ENCODE assay signal across 8 cellular contexts in the genomic region with DNA sequence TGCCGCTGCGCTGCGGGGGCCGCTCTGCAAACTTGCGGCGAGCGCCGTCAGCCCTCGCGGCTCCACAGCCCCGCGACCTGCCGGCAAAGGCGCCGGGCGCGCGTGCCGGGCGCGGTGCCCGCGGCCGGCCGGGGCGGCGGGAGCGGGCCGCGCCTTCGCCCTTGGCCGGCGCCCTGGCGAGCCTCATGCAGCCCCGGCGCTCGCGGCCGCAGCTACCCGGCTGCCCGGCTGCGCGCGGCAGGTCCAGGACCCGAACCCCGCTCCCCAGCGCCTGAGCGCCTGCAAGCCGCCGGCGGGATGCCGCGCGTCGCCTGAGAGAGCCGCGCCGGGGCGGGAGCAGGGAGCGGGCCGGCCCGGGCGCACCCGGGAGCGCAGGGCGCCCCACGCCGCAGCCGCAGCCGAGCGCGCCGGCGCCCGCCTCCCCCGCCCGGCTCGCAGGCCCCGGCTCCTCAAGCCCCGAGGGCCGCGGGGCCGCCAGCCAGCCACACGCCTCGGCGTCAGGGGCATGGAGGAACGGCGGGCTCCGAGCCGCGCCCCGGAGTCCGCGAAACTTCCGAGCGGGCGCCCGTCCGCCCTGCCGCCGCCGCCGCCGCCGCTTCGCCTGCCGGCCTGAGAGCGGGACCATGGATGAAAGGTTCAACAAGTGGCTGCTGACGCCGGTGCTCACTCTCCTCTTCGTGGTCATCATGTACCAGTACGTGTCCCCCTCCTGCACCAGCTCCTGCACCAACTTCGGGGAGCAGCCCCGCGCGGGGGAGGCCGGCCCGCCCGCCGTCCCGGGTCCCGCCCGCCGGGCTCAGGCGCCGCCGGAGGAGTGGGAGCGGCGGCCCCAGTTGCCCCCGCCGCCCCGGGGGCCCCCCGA. TPM values are rescaled to one million over a fixed set of nuclear protein-coding genes. Genes with fewer than 3 reads are reported as not detected.
DNase-seq lines count a peak whose midpoint lies in the region; ATAC-seq and TF ChIP-seq lines count a peak whose summit lies in the region.

No MANE protein-coding gene starts in this region.

- H3F3A ChIP-seq in PC-9 (ENCODE audit: insufficient read depth, low read depth): no peaks in the 10 kb centered on the region

- no peak overlapping the region for H2BK12ac ChIP-seq in trophoblast cell (ENCODE audit: low read length)

- H3K36me3 Mint-ChIP-seq in CD8-positive, alpha-beta T cell: no peaks in the 10 kb centered on the region
- H3K36me3 Mint-ChIP-seq in CD4-positive, alpha-beta memory T cell: no peaks in the 10 kb centered on the region

- no peak for ATAC-seq in CD8-positive, alpha-beta T cell
- no peak for ATAC-seq in HG03139 (IDR thresholded peaks at IDR 0.05; ENCODE audit: unreplicated experiment)

- no peak overlapping the region for H4K8ac ChIP-seq in trophoblast cell (ENCODE audit: low read depth, low read length)

- no peaks in the 10 kb centered on the region for H3K79me1 ChIP-seq in trophoblast cell (ENCODE audit: low read length)

- DNase-seq in H7 (peak; percentile 82), PC-9 (peak in 1 of 2 experiments; percentile 0), fibroblast of pulmonary artery (ENCODE audit: low read depth) (no peak), trophoblast cell (peak in 1 of 2 donors; percentile 12)
- DNase-seq in CD8-positive, alpha-beta T cell: no peak
- no peak for DNase-seq in CD4-positive, alpha-beta memory T cell

- H3K4me1 ChIP-seq in PC-9 (replicated peaks; ENCODE audit: insufficient read depth): no peaks in the 10 kb centered on the region
- H3K4me1 ChIP-seq in trophoblast cell (ENCODE audit: control insufficient read depth in 1 of 2, insufficient read depth in 2 of 2, low read length in 2 of 2): peaks cover 2 to 4% of the 10 kb centered on the region in 2 experiments
- H3K4me1 ChIP-seq in CD8-positive, alpha-beta T cell (ENCODE audit: insufficient read depth, low read length): no peaks in the 10 kb centered on the region
- H3K4me1 ChIP-seq in CD4-positive, alpha-beta memory T cell (ENCODE audit: insufficient read depth, low read length): no peaks in the 10 kb centered on the region

- H2AK5ac ChIP-seq in trophoblast cell (ENCODE audit: low read length): no peak overlapping the region

- intact Hi-C loops in PC-9 (cut with micrococcal nuclease; ENCODE audit: unreplicated experiment): no loop called here
- intact Hi-C loops in CD8-positive, alpha-beta T cell (cut with DNase I, micrococcal nuclease): no loop called here
- intact Hi-C loops in CD4-positive, alpha-beta memory T cell (cut with micrococcal nuclease): no loop called here

- H3K27ac Mint-ChIP-seq in CD8-positive, alpha-beta T cell: no peak overlapping the region
- H3K27ac Mint-ChIP-seq in CD4-positive, alpha-beta memory T cell: no peak overlapping the region

- H3K9ac ChIP-seq in trophoblast cell (ENCODE audit: low read length): no peak overlapping the region

- no CpG with 5 or more reads among the region's 133 CpGs for WGBS in trophoblast cell (ENCODE audit: extremely low coverage, insufficient coverage, insufficient read length)

- no TSS peak for BruUV-seq in PC-9 (replicated peaks; lab: Mats Ljungman, UMichigan)

- no peaks in the 10 kb centered on the region for H3K9me2 ChIP-seq in PC-9 (ENCODE audit: insufficient read depth)

- H3K4me3 Mint-ChIP-seq in CD8-positive, alpha-beta T cell: no peak overlapping the region
- H3K4me3 Mint-ChIP-seq in CD4-positive, alpha-beta memory T cell: no peak overlapping the region

- H3K9me3 Mint-ChIP-seq in CD8-positive, alpha-beta T cell: no peaks in the 10 kb centered on the region
- H3K9me3 Mint-ChIP-seq in CD4-positive, alpha-beta memory T cell: peaks cover 0 to 9% (median 0%) of the 10 kb centered on the region in 8 donors

- H4K20me1 ChIP-seq in PC-9 (ENCODE audit: insufficient read depth): no peaks in the 10 kb centered on the region

- peak overlapping the region; percentile 96 for H3K4me2 ChIP-seq in PC-9
- peak overlapping the region; percentile 71 for H3K4me2 ChIP-seq in trophoblast cell (ENCODE audit: low read length)

- no peaks in the 10 kb centered on the region for H3K79me2 ChIP-seq in PC-9 (ENCODE audit: low read depth)
- no peaks in the 10 kb centered on the region for H3K79me2 ChIP-seq in trophoblast cell (ENCODE audit: control insufficient read depth, insufficient read depth, low read length, poor library complexity)

- H3K9me3 ChIP-seq in PC-9 (ENCODE audit: insufficient read depth, low read depth) (no peaks in the 10 kb centered on the region), trophoblast cell (ENCODE audit: insufficient read depth, low read depth, low read length) (no peaks in the 10 kb centered on the region)
- no peaks in the 10 kb centered on the region for H3K9me3 ChIP-seq in CD8-positive, alpha-beta T cell (ENCODE audit: low read length)
- no peaks in the 10 kb centered on the region for H3K9me3 ChIP-seq in CD4-positive, alpha-beta memory T cell (ENCODE audit: control insufficient read depth in 1 of 2, low read length in 2 of 2)

- H4K12ac ChIP-seq in trophoblast cell (ENCODE audit: low read depth, low read length): no peak overlapping the region

- TF ChIP-seq CTCF in PC-9 (conservative IDR thresholded peaks at IDR 0.05) (no peak), fibroblast of pulmonary artery (IDR thresholded peaks at IDR 0.05; ENCODE audit: low read length, missing control alignments) (no peak)
- no peak for TF ChIP-seq CTCF in CD8-positive, alpha-beta T cell (IDR thresholded peaks at IDR 0.05)

- H3K27me3 ChIP-seq in H7 (ENCODE audit: control insufficient read depth, insufficient read depth, low read length): peaks cover 63% of the 10 kb centered on the region
- peaks cover 35% of the 10 kb centered on the region for H3K27me3 ChIP-seq in PC-9 (ENCODE audit: insufficient read depth, low read depth)
- peaks cover 19% of the 10 kb centered on the region for H3K27me3 ChIP-seq in trophoblast cell (ENCODE audit: insufficient read depth, low read length)
- H3K27me3 ChIP-seq in CD8-positive, alpha-beta T cell (ENCODE audit: insufficient read depth, low read length): no peaks in the 10 kb centered on the region
- H3K27me3 ChIP-seq in CD4-positive, alpha-beta memory T cell (ENCODE audit: insufficient read depth, low read length): peaks cover 3% of the 10 kb centered on the region

- no peak overlapping the region for H2BK5ac ChIP-seq in trophoblast cell (ENCODE audit: low read depth, low read length, poor library complexity)

- H3K18ac ChIP-seq in trophoblast cell (ENCODE audit: low read length): no peak overlapping the region

- H3K4me3 ChIP-seq in GM08714 (ENCODE audit: low read length) (peak overlapping the region; percentile 62; the same call in 1 of the 2 replicates), H7 (ENCODE audit: insufficient read depth, low read depth, low read length) (peak overlapping the region; percentile 55), PC-9 (peak overlapping the region; percentile 62; the same call in 1 of the 2 replicates), fibroblast of pulmonary artery (replicated peaks; ENCODE audit: low read depth, low read length) (peak overlapping the region; percentile 42), trophoblast cell (ENCODE audit: low read depth, low read length) (peak overlapping the region; percentile 75)
- no peak overlapping the region for H3K4me3 ChIP-seq in CD8-positive, alpha-beta T cell (ENCODE audit: low read depth, low read length)
- no peak overlapping the region for H3K4me3 ChIP-seq in CD4-positive, alpha-beta memory T cell (ENCODE audit: low read length in 2 of 2)

- H3K27me3 Mint-ChIP-seq in CD8-positive, alpha-beta T cell (ENCODE audit: low read depth): peaks cover 48% of the 10 kb centered on the region
- peaks cover 36 to 38% of the 10 kb centered on the region in 2 donors for H3K27me3 Mint-ChIP-seq in CD4-positive, alpha-beta memory T cell

- H3K4me1 Mint-ChIP-seq in CD8-positive, alpha-beta T cell (ENCODE audit: low read depth): peaks cover 6% of the 10 kb centered on the region
- H3K4me1 Mint-ChIP-seq in CD4-positive, alpha-beta memory T cell: peaks cover 0 to 11% (median 2%) of the 10 kb centered on the region in 4 donors

- CTCF ChIA-PET in PC-9 (lab: Charles Lee): no interaction called here
- CTCF ChIA-PET in CD8-positive, alpha-beta T cell (lab: Charles Lee): no interaction called here
- CTCF ChIA-PET in CD4-positive, alpha-beta memory T cell (lab: Charles Lee; ENCODE audit: partially characterized antibody): no interaction called here

- H3K14ac ChIP-seq in trophoblast cell (ENCODE audit: low read length): no peak overlapping the region

- POLR2A ChIA-PET in PC-9 (lab: Charles Lee; ENCODE audit: unreplicated experiment): no interaction called here
- POLR2A ChIA-PET in CD8-positive, alpha-beta T cell (lab: Charles Lee): no interaction called here
- POLR2A ChIA-PET in CD4-positive, alpha-beta memory T cell (lab: Charles Lee; ENCODE audit: partially characterized antibody): no interaction called here

- no peak overlapping the region for H3K4ac ChIP-seq in trophoblast cell (ENCODE audit: low read depth, low read length)

- H3K27ac ChIP-seq in PC-9 (no peak overlapping the region), trophoblast cell (ENCODE audit: low read depth, low read length) (no peak overlapping the region)
- no peak overlapping the region for H3K27ac ChIP-seq in CD8-positive, alpha-beta T cell (ENCODE audit: low read depth, low read length)
- no peak overlapping the region for H3K27ac ChIP-seq in CD4-positive, alpha-beta memory T cell (ENCODE audit: low read depth, low read length)

- H2BK120ac ChIP-seq in trophoblast cell (ENCODE audit: insufficient read depth, low read length, poor library complexity): no peak overlapping the region

- no peak overlapping the region for H3K23ac ChIP-seq in trophoblast cell (ENCODE audit: low read length)

- no peaks in the 10 kb centered on the region for H3K36me3 ChIP-seq in H7 (replicated peaks; ENCODE audit: control insufficient read depth, insufficient read depth, low read length)
- H3K36me3 ChIP-seq in PC-9 (ENCODE audit: low read depth): no peaks in the 10 kb centered on the region
- H3K36me3 ChIP-seq in trophoblast cell (ENCODE audit: control insufficient read depth in 1 of 2, insufficient read depth in 2 of 2, low read length in 2 of 2): no peaks in the 10 kb centered on the region
- no peaks in the 10 kb centered on the region for H3K36me3 ChIP-seq in CD8-positive, alpha-beta T cell (ENCODE audit: insufficient read depth, low read length)
- no peaks in the 10 kb centered on the region for H3K36me3 ChIP-seq in CD4-positive, alpha-beta memory T cell (ENCODE audit: insufficient read depth, low read length)

- H2AFZ ChIP-seq in PC-9: no peak overlapping the region
- H2AFZ ChIP-seq in trophoblast cell (ENCODE audit: insufficient read depth, low read length, poor library complexity): peak overlapping the region; percentile 38

- no peak overlapping the region for H4K91ac ChIP-seq in trophoblast cell (ENCODE audit: low read depth, low read length)

RNA-seq across cellular contexts. Expression of gene HS6ST3, which starts 0.6 kb away (rescaled TPM):
- total RNA-seq in H7 (2014; rRNA removed; shearing (Covaris generic)): 0.21 and 0.26 TPM in 2 replicates
- not detected in 2 replicates for total RNA-seq in PC-9 (2021)
- 0.62 and 0.66 TPM in 2 replicates for polyA plus RNA-seq in trophoblast cell (2013)
- not detected for total RNA-seq in CD8-positive, alpha-beta T cell
- not detected for total RNA-seq in CD4-positive, alpha-beta memory T cell
- not detected for polyA plus RNA-seq in CD4-positive, alpha-beta memory T cell

RNA-seq across cellular contexts. Expression of gene UGGT2, which starts 37.3 kb away (rescaled TPM):
- 14.5 and 28.0 TPM in 2 replicates for total RNA-seq in H7 (2014; rRNA removed; shearing (Covaris generic))
- total RNA-seq in PC-9 (2021): 27.5 and 27.7 TPM in 2 replicates
- 15.8 and 17.7 TPM in 2 replicates for polyA plus RNA-seq in trophoblast cell (2013)
- not detected for total RNA-seq in CD8-positive, alpha-beta T cell
- total RNA-seq in CD4-positive, alpha-beta memory T cell: not detected
- polyA plus RNA-seq in CD4-positive, alpha-beta memory T cell: not detected

Comparison
In these comparisons a context has a peak if more than half of its experiments do, and no peak if none do; other contexts are left out.
1. H3K4me3 ChIP-seq: peak in GM08714 (single experiment), H7 (single experiment), PC-9 (single experiment), fibroblast of pulmonary artery (single experiment) and trophoblast cell (single experiment); none in CD8-positive, alpha-beta T cell (single experiment) and CD4-positive, alpha-beta memory T cell (0 of 2).
2. RNA of gene UGGT2, which starts 37.3 kb away (total RNA-seq): 27.5 to 27.7 TPM in PC-9 and 14.5 to 28.0 TPM in H7; not detected in CD4-positive, alpha-beta memory T cell and not detected in CD8-positive, alpha-beta T cell; every median in the first group is over 10 times any median in the second.